Comparison of ENCODE assay signal across 23 cellular contexts in genomic region chr15:27087651-27088583, GRCh38.
"Had no signal": no experiment of that assay in that cellular context is flagged by ENCODE, and none has a peak within 500 bp of the region (broad histone marks: within the 10 kb centered on the region; RNA-seq: fewer than 3 reads in every experiment).

No MANE protein-coding gene starts in this region.

- H3K4me3 ChIP-seq: adrenal gland, Peyer's patch, SJCRH30 had no signal

- H3K27ac ChIP-seq: adrenal gland, Peyer's patch, RWPE1, SJCRH30, WERI-Rb-1 had no signal

- DNase-seq: activated CD4-positive, alpha-beta T cell treated with anti-CD3 and anti-CD28 coated beads for 36 hours; activated CD4-positive, alpha-beta T cell treated with anti-CD3 and anti-CD28 coated beads, Interleukin-2, amount 50 U/mL, for 4 hours; activated CD8-positive, alpha-beta memory T cell treated with anti-CD3 and anti-CD28 coated beads, Interleukin-2, amount 50 U/mL, for 48 hours; activated CD8-positive, alpha-beta T cell treated with anti-CD3 and anti-CD28 coated beads, Interleukin-2, amount 10 ng/mL, durations not matched to agents 7 days and 5 days; activated naive CD4-positive, alpha-beta T cell treated with anti-CD3 and anti-CD28 coated beads, Interleukin-2, amount 50 U/mL, for 16 hours; activated naive CD8-positive, alpha-beta T cell treated with anti-CD3 and anti-CD28 coated beads, Interleukin-2, amount 10 ng/mL, durations not matched to agents 7 days and 5 days; activated T-cell treated with anti-CD3 and anti-CD28 coated beads, Interleukin-2, amount 50 U/mL, for 1 hour; adrenal gland; anterior cingulate cortex; NCI-H1092; NCI-H1417 treated with DMSO at 0.1 percent for 48 hours; NCI-H1694; NCI-H2029 treated with DMSO at 0.1 percent for 48 hours; NCI-H510A treated with DMSO at 0.1 percent for 48 hours; NCI-H69; NK-92 treated with Interleukin-12 subunit alpha and Interleukin-12 subunit beta, amount 100 ng/mL, for 24 hours; Peyer's patch; Right ventricle myocardium superior; SJCRH30; SK-N-SH; T-helper 1 cell; WERI-Rb-1 had no signal

- H3K4me2 ChIP-seq: SK-N-SH had no signal

- H3K9me3 ChIP-seq: SJCRH30, SK-N-SH had no signal

- H3K36me3 ChIP-seq: adrenal gland, Peyer's patch, SJCRH30, WERI-Rb-1 had no signal

- H3K27me3 ChIP-seq: adrenal gland, Peyer's patch, SJCRH30 had no signal

- H3K4me1 ChIP-seq: adrenal gland, Peyer's patch, SJCRH30 had no signal

- H3K9ac ChIP-seq: SK-N-SH had no signal

- ATAC-seq: activated CD4-positive, alpha-beta T cell treated with anti-CD3 and anti-CD28 coated beads for 36 hours; activated CD8-positive, alpha-beta T cell treated with anti-CD3 and anti-CD28 coated beads, Interleukin-2, amount 10 ng/mL, durations not matched to agents 7 days and 5 days had no signal
